ENCODE assay signal across 28 cellular contexts in genomic region chr4:86013623-86014022, GRCh38.
DNase-seq lines count a peak whose midpoint lies in the region; ATAC-seq, FAIRE-seq and TF ChIP-seq lines count a peak whose summit lies in the region.
"Had no signal": no experiment of that assay in that cellular context is flagged by ENCODE, and none has a peak within 500 bp of the region (broad histone marks: within the 10 kb centered on the region; RNA-seq: fewer than 3 reads in every experiment).

No MANE protein-coding gene starts in this region.

- no peak overlapping the region for H2AFZ ChIP-seq in HepG2 (ENCODE audit: low read length)

- no peak overlapping the region for H3K27ac ChIP-seq in mesendoderm (ENCODE audit: low read depth, low read length)
- no peak overlapping the region for H3K27ac ChIP-seq in HepG2 (ENCODE audit: extremely low read length, insufficient read depth, low read length)
- H3K27ac ChIP-seq: BLaER1 treated with 17β-estradiol and CSF1 and Interleukin-3, amounts not matched to agents 10 nM and 100 nM; esophagus muscularis mucosa; neutrophil; Peyer's patch; upper lobe of right lung had no signal

- H3K23ac ChIP-seq in mesendoderm (ENCODE audit: low read length): no peak overlapping the region

- H3K4ac ChIP-seq in mesendoderm (ENCODE audit: low read depth, low read length): no peak overlapping the region

- H3K36me3 ChIP-seq in mesendoderm (ENCODE audit: control insufficient read depth, insufficient read depth, low read length): no peaks in the 10 kb centered on the region
- no peaks in the 10 kb centered on the region for H3K36me3 ChIP-seq in BE2C
- no peaks in the 10 kb centered on the region for H3K36me3 ChIP-seq in HepG2 (replicated peaks in 1 of 2; ENCODE audit: control insufficient read depth in 1 of 2, insufficient read depth in 2 of 2, low read length in 2 of 2)
- H3K36me3 ChIP-seq: BLaER1 treated with 17β-estradiol and CSF1 and Interleukin-3, amounts not matched to agents 10 nM and 100 nM; esophagus muscularis mucosa; neutrophil; Peyer's patch; upper lobe of right lung had no signal

- H3K4me2 ChIP-seq in mesendoderm (ENCODE audit: low read length) (no peak overlapping the region), HepG2 (ENCODE audit: low read depth, low read length) (no peak overlapping the region)

- H3K4me3 ChIP-seq in cardiac fibroblast (replicated peaks in 1 of 2; ENCODE audit: low read depth in 2 of 2, low read length in 2 of 2) (no peak overlapping the region), mesendoderm (ENCODE audit: low read length) (no peak overlapping the region), BE2C (ENCODE audit: low read depth, low read length) (no peak overlapping the region), HepG2 (replicated peaks in 1 of 3; ENCODE audit: insufficient read depth in 1 of 3, low read depth in 2 of 3, low read length in 3 of 3) (no peak overlapping the region)
- H3K4me3 ChIP-seq: BLaER1 treated with 17β-estradiol and CSF1 and Interleukin-3, amounts not matched to agents 10 nM and 100 nM; esophagus muscularis mucosa; Peyer's patch; upper lobe of right lung had no signal

- no peak overlapping the region for H2BK120ac ChIP-seq in mesendoderm (ENCODE audit: low read depth, low read length)

- FAIRE-seq in GM19239 (lab: Jason Lieb, UNC) (no peak), HepG2 (lab: Jason Lieb, UNC) (no peak)
- FAIRE-seq: TTC549 had no signal

- BruUV-seq in HepG2 (replicated peaks; lab: Mats Ljungman, UMichigan): no TSS peak

- H3K27me3 ChIP-seq in mesendoderm (ENCODE audit: insufficient read depth, low read length, poor library complexity) (no peaks in the 10 kb centered on the region), BE2C (no peaks in the 10 kb centered on the region), HepG2 (ENCODE audit: control insufficient read depth in 1 of 2, insufficient read depth in 2 of 2, low read length in 2 of 2) (no peaks in the 10 kb centered on the region)
- H3K27me3 ChIP-seq: BLaER1 treated with 17β-estradiol and CSF1 and Interleukin-3, amounts not matched to agents 10 nM and 100 nM; esophagus muscularis mucosa; neutrophil; Peyer's patch; upper lobe of right lung had no signal

- no peak overlapping the region for H3K18ac ChIP-seq in mesendoderm (ENCODE audit: low read length)

- H3K9ac ChIP-seq in mesendoderm (ENCODE audit: low read length) (no peak overlapping the region), HepG2 (ENCODE audit: insufficient read depth, low read depth, low read length) (no peak overlapping the region)
- H3K9ac ChIP-seq: BLaER1 treated with 17β-estradiol and CSF1 and Interleukin-3, amounts not matched to agents 10 nM and 100 nM had no signal

- TF ChIP-seq EP300 in HepG2 (IDR thresholded peaks at IDR 0.05; ENCODE audit: low read depth in 2 of 2, low read length in 2 of 2): no peak
- no peak for TF ChIP-seq EP300 in HepG2 (CRISPR knock-in tag; IDR thresholded peaks at IDR 0.05; ENCODE audit: borderline replicate concordance)

- H4K8ac ChIP-seq in mesendoderm (ENCODE audit: low read depth, low read length): no peak overlapping the region

- no peak for TF ChIP-seq CTCF in cardiac fibroblast (IDR thresholded peaks at IDR 0.05; ENCODE audit: low read depth, low read length)
- TF ChIP-seq CTCF in BE2C (IDR thresholded peaks at IDR 0.05; ENCODE audit: low read depth, low read length): no peak
- no peak for TF ChIP-seq CTCF in HepG2 (CRISPR knock-in tag; IDR thresholded peaks at IDR 0.05)

- in situ Hi-C loops in HepG2 (cut with HindIII; ENCODE audit: extremely low pct_ligation_motif_present, low pct_unique_long_range_greater_than_20kb): no loop called here

- POLR2A ChIA-PET in HepG2 (lab: Yijun Ruan, JAX): no interaction called here

- H3K56ac ChIP-seq in mesendoderm (ENCODE audit: low read length): no peak overlapping the region

- no peak for TF ChIP-seq RAD21 in HepG2 (CRISPR knock-in tag; IDR thresholded peaks at IDR 0.05)

- H3K4me1 ChIP-seq in mesendoderm (ENCODE audit: control insufficient read depth, low read depth, low read length) (no peaks in the 10 kb centered on the region), BE2C (peaks cover 8% of the 10 kb centered on the region), HepG2 (ENCODE audit: insufficient read depth, low read length) (no peaks in the 10 kb centered on the region)
- H3K4me1 ChIP-seq: Peyer's patch, upper lobe of right lung had no signal

- DNase-seq in AG08396 (ENCODE audit: low spot score): peak; percentile 37
- DNase-seq in M059J (ENCODE audit: low read depth): peak; percentile 31
- peak; percentile 59 to 67 for DNase-seq in cardiac fibroblast (ENCODE audit: low read depth in 2 of 2)
- peak; percentile 18 for DNase-seq in mesendoderm
- DNase-seq in GM19239 (ENCODE audit: insufficient read length, low spot score): no peak
- DNase-seq in BE2C: no peak
- no peak for DNase-seq in HepG2 (ENCODE audit: low spot score)
- no peak for DNase-seq in UCSD-AML1 (lab: John Stamatoyannopoulos, UW; ENCODE audit: unreplicated experiment)
- DNase-seq: activated CD4-positive, alpha-beta T cell treated with anti-CD3 and anti-CD28 coated beads for 1 hour; activated CD8-positive, alpha-beta T cell treated with anti-CD3 and anti-CD28 coated beads, Interleukin-2, amount 10 ng/mL, durations not matched to agents 7 days and 5 days; activated T-cell treated with anti-CD3 and anti-CD28 coated beads, Interleukin-2, amount 50 U/mL, for 1 hour; COR-L47; DND-41; endodermal cell; glutamatergic neuron; KG1; mammary epithelial cell; NCI-H1694; NCI-H2171; NCI-H526; Peyer's patch; substantia nigra; T-cell; upper lobe of right lung had no signal

- no CpG with 5 or more reads among the region's 4 CpGs for WGBS in mesendoderm (ENCODE audit: extremely low coverage, insufficient coverage, low lambda C conversion rate)
- WGBS in HepG2 (ENCODE audit: low lambda C conversion rate): 1% methylated on average over 4 of the region's 4 CpGs

- no peaks in the 10 kb centered on the region for H4K20me1 ChIP-seq in HepG2 (ENCODE audit: insufficient read depth, low read length)
- H4K20me1 ChIP-seq: BLaER1 treated with 17β-estradiol and CSF1 and Interleukin-3, amounts not matched to agents 10 nM and 100 nM had no signal

- H3K9me3 ChIP-seq in BE2C (no peaks in the 10 kb centered on the region), HepG2 (ENCODE audit: low read length) (no peaks in the 10 kb centered on the region)
- H3K9me3 ChIP-seq: BLaER1 treated with 17β-estradiol and CSF1 and Interleukin-3, amounts not matched to agents 10 nM and 100 nM; esophagus muscularis mucosa; neutrophil; Peyer's patch; upper lobe of right lung had no signal

- no peak overlapping the region for H2AK5ac ChIP-seq in mesendoderm (ENCODE audit: low read length)

- no peak for TF ChIP-seq POLR2A in HepG2 (IDR thresholded peaks at IDR 0.05; ENCODE audit: insufficient read depth in 1 of 2, low read depth in 2 of 2, low read length in 2 of 2)

- no peak overlapping the region for H2BK5ac ChIP-seq in mesendoderm (ENCODE audit: low read length)

- CTCF ChIA-PET in HepG2 (lab: Yijun Ruan, JAX; ENCODE audit: low intra/inter-chr PET ratio, low total read pairs): no interaction called here

- H2BK15ac ChIP-seq in mesendoderm (replicated peaks; ENCODE audit: low read depth): no peak overlapping the region

- H4K5ac ChIP-seq in mesendoderm (ENCODE audit: low read length): no peak overlapping the region

- no peak for ATAC-seq in HepG2
- ATAC-seq: activated CD8-positive, alpha-beta T cell treated with anti-CD3 and anti-CD28 coated beads, Interleukin-2, amount 10 ng/mL, durations not matched to agents 7 days and 5 days; T-cell; upper lobe of right lung had no signal

- H3K79me1 ChIP-seq in mesendoderm (ENCODE audit: low read length): no peaks in the 10 kb centered on the region

- intact Hi-C loops in HepG2 (cut with micrococcal nuclease; ENCODE audit: unreplicated experiment): no loop called here

- H3K79me2 ChIP-seq in mesendoderm (ENCODE audit: control insufficient read depth, insufficient read depth, low read length) (no peaks in the 10 kb centered on the region), HepG2 (ENCODE audit: insufficient read depth, low read length) (no peaks in the 10 kb centered on the region)

TF ChIP-seq in HepG2, 621 proteins besides CTCF, POLR2A, EP300 and RAD21 (continues in another document):
- no peak for TF ChIP-seq TCF7L2 (IDR thresholded peaks at IDR 0.05; ENCODE audit: low read depth, low read length)
- TF ChIP-seq RNF219 (CRISPR knock-in tag; IDR thresholded peaks at IDR 0.05): no peak
- no peak for TF ChIP-seq BATF2 (CRISPR knock-in tag; IDR thresholded peaks at IDR 0.05)

Comparison
In these comparisons a context has a peak if more than half of its experiments do, and no peak if none do; other contexts are left out.
1. DNase-seq: peak in AG08396 (single experiment), M059J (single experiment), cardiac fibroblast (2 of 2) and mesendoderm (single experiment); none in GM19239 (single experiment), BE2C (single experiment), HepG2 (single experiment) and UCSD-AML1 (single experiment).